ENCODE assay signal across 8 cellular contexts in the genomic region with DNA sequence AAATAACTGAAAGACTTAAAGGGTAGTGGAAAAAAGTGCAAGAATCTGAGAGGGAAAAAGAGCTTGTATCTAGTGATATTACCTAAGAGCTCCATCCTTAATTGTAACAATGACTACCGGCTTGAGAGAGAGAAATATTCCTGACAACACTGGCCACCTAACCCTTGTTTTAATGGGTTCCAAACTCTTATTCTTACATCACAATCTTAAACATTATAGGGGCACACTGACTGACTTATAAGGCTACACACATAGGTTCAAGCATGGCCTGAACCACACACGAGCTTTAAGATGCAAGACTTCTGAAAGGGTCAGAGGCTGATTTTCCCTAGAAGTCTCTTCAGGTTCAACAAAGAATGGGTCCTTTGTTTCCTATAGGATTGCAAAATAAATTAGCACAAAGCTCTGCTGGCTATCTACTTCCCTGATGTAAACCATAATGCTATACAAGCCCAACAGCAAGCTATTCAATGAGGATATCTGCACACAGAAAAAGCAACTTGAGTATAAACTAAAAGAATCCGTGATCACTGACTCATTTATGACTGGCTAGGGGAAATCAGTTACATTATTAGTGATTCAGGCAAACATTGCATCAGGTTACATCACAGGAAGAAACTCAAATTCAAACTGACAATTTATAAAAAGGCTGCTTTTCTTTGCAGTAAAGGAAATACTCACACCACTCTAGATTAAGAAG. TPM values are rescaled to one million over a fixed set of nuclear protein-coding genes. Genes with fewer than 3 reads are reported as not detected.
DNase-seq lines count a peak whose midpoint lies in the region; ATAC-seq, FAIRE-seq and TF ChIP-seq lines count a peak whose summit lies in the region.

No MANE protein-coding gene starts in this region.

- peaks cover 27 to 38% of the 10 kb centered on the region in 2 donors for H3K4me1 ChIP-seq in kidney (ENCODE audit: control insufficient read depth in 1 of 2, insufficient read depth in 1 of 2, low read depth in 1 of 2, low read length in 2 of 2)

- no peak for ATAC-seq in HG03175 (IDR thresholded peaks at IDR 0.05; ENCODE audit: unreplicated experiment)

- peak overlapping the region in 1 of 2 donors; percentile 65 for H3K27ac ChIP-seq in kidney (ENCODE audit: low read depth in 2 of 2, low read length in 2 of 2)

- DNase-seq in CD1c-positive myeloid dendritic cell (ENCODE audit: extremely low spot score) = peak; percentile 61
- peak; percentile 91 for DNase-seq in HT1080 (ENCODE audit: low read depth)
- no peak for DNase-seq in activated naive CD8-positive, alpha-beta T cell treated with anti-CD3 and anti-CD28 coated beads for 36 hours
- no peak for DNase-seq in kidney
- no peak for DNase-seq in type B pancreatic cell (ENCODE audit: extremely low spot score, unreplicated experiment)
- DNase-seq in KG1 (lab: John Stamatoyannopoulos, UW) = no peak
- DNase-seq in occipital lobe (lab: John Stamatoyannopoulos, UW) = no peak

- peak overlapping the region; percentile 99 for H3K4me3 Mint-ChIP-seq in activated naive CD8-positive, alpha-beta T cell treated with anti-CD3 and anti-CD28 coated beads for 36 hours
- H3K4me3 Mint-ChIP-seq in type B pancreatic cell = peak overlapping the region; percentile 97

- H3K9me3 ChIP-seq in kidney (ENCODE audit: control insufficient read depth in 1 of 2, low read length in 2 of 2) = no peaks in the 10 kb centered on the region

- no peaks in the 10 kb centered on the region for H3K36me3 ChIP-seq in kidney (ENCODE audit: control insufficient read depth in 1 of 2, insufficient read depth in 2 of 2, low read length in 2 of 2)

- H3K27ac Mint-ChIP-seq in activated naive CD8-positive, alpha-beta T cell treated with anti-CD3 and anti-CD28 coated beads for 36 hours = peak overlapping the region; percentile 96
- peak overlapping the region; percentile 37 for H3K27ac Mint-ChIP-seq in type B pancreatic cell

- peaks cover 64% of the 10 kb centered on the region for H3K4me1 Mint-ChIP-seq in activated naive CD8-positive, alpha-beta T cell treated with anti-CD3 and anti-CD28 coated beads for 36 hours
- H3K4me1 Mint-ChIP-seq in type B pancreatic cell (ENCODE audit: unreplicated experiment) = peaks cover 70% of the 10 kb centered on the region

- no peaks in the 10 kb centered on the region for H3K27me3 Mint-ChIP-seq in activated naive CD8-positive, alpha-beta T cell treated with anti-CD3 and anti-CD28 coated beads for 36 hours
- H3K27me3 Mint-ChIP-seq in type B pancreatic cell = no peaks in the 10 kb centered on the region

- H3K36me3 Mint-ChIP-seq in activated naive CD8-positive, alpha-beta T cell treated with anti-CD3 and anti-CD28 coated beads for 36 hours = peaks cover 74% of the 10 kb centered on the region
- H3K36me3 Mint-ChIP-seq in type B pancreatic cell = peaks cover 51% of the 10 kb centered on the region

- no peak for FAIRE-seq in kidney (lab: Jason Lieb, UNC)

- H3K4me3 ChIP-seq in kidney (ENCODE audit: low read length in 2 of 2) = peak overlapping the region; percentile 55 to 79

- no peak overlapping the region for H3K9ac ChIP-seq in kidney (ENCODE audit: low read length in 2 of 2)

- H3K9me3 Mint-ChIP-seq in activated naive CD8-positive, alpha-beta T cell treated with anti-CD3 and anti-CD28 coated beads for 36 hours = no peaks in the 10 kb centered on the region
- peaks cover 5% of the 10 kb centered on the region for H3K9me3 Mint-ChIP-seq in type B pancreatic cell

- TF ChIP-seq CTCF in kidney (IDR thresholded peaks at IDR 0.05; ENCODE audit: borderline replicate concordance, extremely low read depth, insufficient read depth) (no peak), type B pancreatic cell (conservative IDR thresholded peaks at IDR 0.05) (no peak)

- intact Hi-C loops in kidney (cut with DNase I) = no loop called here

RNA-seq across cellular contexts. Expression of a gene that starts 8.6 kb away (rescaled TPM):
- total RNA-seq in HT1080 (2014; rRNA removed; shearing (Covaris generic)) = 7.0 and 17.8 TPM in 2 replicates
- 28.9 and 30.3 TPM in 2 replicates for polyA plus RNA-seq in HT1080 (2015; cell fraction: cytosol; rRNA removed)
- 10.9 and 12.4 TPM in 2 replicates for polyA plus RNA-seq in HT1080 (2015; cell fraction: nucleus; rRNA removed)
- total RNA-seq in activated naive CD8-positive, alpha-beta T cell treated with anti-CD3 and anti-CD28 coated beads for 36 hours = 100 to 1,000 TPM; 147 to 153 TPM
- total RNA-seq in kidney (173 TPM), type B pancreatic cell (ENCODE audit: low replicate concordance) (111 and 116 TPM in 2 replicates), occipital lobe (22.8 TPM)
- 59.9 TPM for polyA plus RNA-seq in kidney (ENCODE audit: insufficient read depth, low read depth, low replicate concordance)

Comparison
In these comparisons a context has a peak if more than half of its experiments do, and no peak if none do; other contexts are left out.
1. DNase-seq: peak in CD1c-positive myeloid dendritic cell (single experiment) and HT1080 (single experiment); none in activated naive CD8-positive, alpha-beta T cell treated with anti-CD3 and anti-CD28 coated beads for 36 hours (single experiment), kidney (single experiment), type B pancreatic cell (single experiment), KG1 (single experiment) and occipital lobe (single experiment).